20 cellular contexts compared by ENCODE assay signal in the genomic region with DNA sequence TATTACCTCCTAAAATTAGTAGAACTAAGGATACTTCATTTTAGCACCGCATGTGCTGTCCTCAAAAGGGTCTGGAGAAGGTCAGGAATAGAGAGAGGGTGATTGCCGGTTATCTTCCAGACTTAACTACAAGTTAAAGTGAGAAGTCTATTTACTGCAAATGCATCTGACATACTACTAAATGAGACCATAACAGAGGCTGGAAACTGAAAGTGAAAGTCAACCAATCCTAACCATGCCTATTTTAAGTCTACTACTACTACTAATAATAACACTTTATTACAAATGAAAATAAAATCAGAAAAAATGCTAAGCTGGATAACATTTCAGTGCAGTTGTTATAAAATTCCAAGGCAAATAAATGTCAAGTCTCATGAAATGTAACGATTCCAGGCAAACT.
A peak's percentile ranks its signal among the peaks of the same experiment; 100 is the strongest.
DNase-seq lines count a peak whose midpoint lies in the region; ATAC-seq and TF ChIP-seq lines count a peak whose summit lies in the region.
"Had no signal": no experiment of that assay in that cellular context is flagged by ENCODE, and none has a peak within 500 bp of the region (broad histone marks: within the 10 kb centered on the region; RNA-seq: fewer than 3 reads in every experiment).

No MANE protein-coding gene starts in this region.

- ATAC-seq in DND-41 (ENCODE audit: insufficient read depth, low read depth) (peak; percentile 82), HG03108 (IDR thresholded peaks at IDR 0.05; ENCODE audit: unreplicated experiment) (no peak), GM18870 (IDR thresholded peaks at IDR 0.05; ENCODE audit: unreplicated experiment) (no peak)
- peak; percentile 36 for ATAC-seq in effector memory CD8-positive, alpha-beta T cell (replicated peaks)
- ATAC-seq: activated CD4-positive, CD25-positive, alpha-beta regulatory T cell treated with anti-CD3 and anti-CD28 coated beads, Interleukin-2, amount 50 U/mL, for 24 hours; CD8-positive, alpha-beta T cell; gastrocnemius medialis had no signal

- H3F3A ChIP-seq in MM.1S (ENCODE audit: insufficient read depth, low read length) = no peaks in the 10 kb centered on the region

- H3K36me3 ChIP-seq in DND-41 (ENCODE audit: insufficient read depth, low read length) = no peaks in the 10 kb centered on the region
- no peaks in the 10 kb centered on the region for H3K36me3 ChIP-seq in MM.1S (replicated peaks; ENCODE audit: insufficient read depth, low read length)
- H3K36me3 ChIP-seq: breast epithelium, gastrocnemius medialis, Peyer's patch, sigmoid colon had no signal

- H3K4me3 ChIP-seq in DND-41 (ENCODE audit: low read depth in 1 of 2, low read length in 2 of 2) (peak overlapping the region in 1 of 2 experiments; percentile 13; a peak in 1 of 4 replicates), MM.1S (ENCODE audit: low read length) (peak overlapping the region; percentile 21; the same call in 1 of the 2 replicates), skeletal muscle cell (ENCODE audit: low read depth, low read length) (peak overlapping the region; percentile 5)
- H3K4me3 ChIP-seq: breast epithelium, gastrocnemius medialis, lung, Peyer's patch, sigmoid colon had no signal

- TF ChIP-seq CTCF in DND-41 (IDR thresholded peaks at IDR 0.05; ENCODE audit: borderline replicate concordance, extremely low read depth, low read length, poor library complexity, severe bottlenecking) (no peak), MM.1S (IDR thresholded peaks at IDR 0.05; ENCODE audit: low read length) (no peak)

- H3K27ac Mint-ChIP-seq in effector memory CD8-positive, alpha-beta T cell = peak overlapping the region; percentile 25 to 52
- H3K27ac Mint-ChIP-seq in immature natural killer cell = peak overlapping the region in 1 of 6 donors; percentile 48
- H3K27ac Mint-ChIP-seq: activated naive CD4-positive, alpha-beta T cell treated with anti-CD3 and anti-CD28 coated beads for 36 hours; CD8-positive, alpha-beta T cell; stimulated activated naive CD8-positive, alpha-beta T cell treated with anti-CD3 and anti-CD28 coated beads, Interleukin-15, Interleukin-2, amounts not matched to agents 100 ng/mL and 50 ng/mL, for 24 hours had no signal

- H3K27ac ChIP-seq in DND-41 (ENCODE audit: low read length) = no peak overlapping the region
- H3K27ac ChIP-seq in MM.1S (ENCODE audit: low read length) = no peak overlapping the region
- H3K27ac ChIP-seq: breast epithelium, gastrocnemius medialis, Peyer's patch, sigmoid colon had no signal

- H3K27me3 ChIP-seq in DND-41 (ENCODE audit: insufficient read depth, low read length, poor library complexity) (no peaks in the 10 kb centered on the region), MM.1S (replicated peaks; ENCODE audit: insufficient read depth, low read length) (no peaks in the 10 kb centered on the region)
- H3K27me3 ChIP-seq: breast epithelium, gastrocnemius medialis, Peyer's patch, sigmoid colon had no signal

- H2AFZ ChIP-seq in DND-41 (ENCODE audit: low read depth, low read length) (peak overlapping the region; percentile 75), MM.1S (ENCODE audit: low read length) (no peak overlapping the region)

- H3K27me3 Mint-ChIP-seq in effector memory CD8-positive, alpha-beta T cell = no peaks in the 10 kb centered on the region
- peaks cover 0 to 4% (median 2%) of the 10 kb centered on the region in 3 donors for H3K27me3 Mint-ChIP-seq in immature natural killer cell (ENCODE audit: low read depth in 3 of 3)

- H3K4me1 Mint-ChIP-seq in effector memory CD8-positive, alpha-beta T cell (ENCODE audit: low read depth in 2 of 2) = peaks cover 4% of the 10 kb centered on the region in 2 donors
- H3K4me1 Mint-ChIP-seq in immature natural killer cell = peaks cover 4 to 8% of the 10 kb centered on the region in 2 donors

- peak overlapping the region in 1 of 2 donors; percentile 45 for H3K4me3 Mint-ChIP-seq in effector memory CD8-positive, alpha-beta T cell
- peak overlapping the region in 1 of 5 donors; percentile 53 for H3K4me3 Mint-ChIP-seq in immature natural killer cell
- H3K4me3 Mint-ChIP-seq: activated naive CD4-positive, alpha-beta T cell treated with anti-CD3 and anti-CD28 coated beads for 36 hours; CD8-positive, alpha-beta T cell; stimulated activated naive CD8-positive, alpha-beta T cell treated with anti-CD3 and anti-CD28 coated beads, Interleukin-15, Interleukin-2, amounts not matched to agents 100 ng/mL and 50 ng/mL, for 24 hours had no signal

- no peaks in the 10 kb centered on the region for H3K9me3 Mint-ChIP-seq in effector memory CD8-positive, alpha-beta T cell
- H3K9me3 Mint-ChIP-seq in immature natural killer cell = peaks cover 0 to 3% (median 0%) of the 10 kb centered on the region in 6 donors
- H3K9me3 Mint-ChIP-seq: CD8-positive, alpha-beta T cell had no signal

- no peaks in the 10 kb centered on the region for H3K9me2 ChIP-seq in MM.1S (replicated peaks; ENCODE audit: insufficient read depth, low read length)

- H3K9me3 ChIP-seq in DND-41 (ENCODE audit: insufficient read depth, low read length, severe bottlenecking) (no peaks in the 10 kb centered on the region), MM.1S (replicated peaks; ENCODE audit: insufficient read depth, low read length) (no peaks in the 10 kb centered on the region)
- H3K9me3 ChIP-seq: breast epithelium, gastrocnemius medialis, Peyer's patch, sigmoid colon had no signal

- H3K4me1 ChIP-seq in DND-41 (ENCODE audit: insufficient read depth, low read length) (peaks cover 7% of the 10 kb centered on the region), MM.1S (ENCODE audit: low read length) (peaks cover 17% of the 10 kb centered on the region; the same call in 1 of the 2 replicates)
- H3K4me1 ChIP-seq: breast epithelium, gastrocnemius medialis, Peyer's patch had no signal

- H3K4me2 ChIP-seq in DND-41 (ENCODE audit: insufficient read depth, low read length) = peak overlapping the region; percentile 57
- peak overlapping the region; percentile 64 for H3K4me2 ChIP-seq in MM.1S (ENCODE audit: low read depth, low read length)

- H3K9ac ChIP-seq in DND-41 (ENCODE audit: low read depth, low read length) = no peak overlapping the region
- no peak overlapping the region for H3K9ac ChIP-seq in MM.1S (ENCODE audit: low read length)

- H4K20me1 ChIP-seq in DND-41 (ENCODE audit: insufficient read depth, low read length) (no peaks in the 10 kb centered on the region), MM.1S (ENCODE audit: insufficient read depth, low read length) (no peaks in the 10 kb centered on the region)

- H3K79me2 ChIP-seq in DND-41 (ENCODE audit: insufficient read depth, low read length) (no peaks in the 10 kb centered on the region), MM.1S (ENCODE audit: low read length) (no peaks in the 10 kb centered on the region)

- H3K36me3 Mint-ChIP-seq in effector memory CD8-positive, alpha-beta T cell (ENCODE audit: insufficient read depth) = no peaks in the 10 kb centered on the region
- no peaks in the 10 kb centered on the region for H3K36me3 Mint-ChIP-seq in immature natural killer cell
- H3K36me3 Mint-ChIP-seq: CD8-positive, alpha-beta T cell had no signal

- DNase-seq in DND-41 (no peak), MM.1S (peak; percentile 69), skeletal muscle cell (ENCODE audit: low read depth) (no peak), immature natural killer cell (no peak)
- no peak for DNase-seq in effector memory CD8-positive, alpha-beta T cell
- DNase-seq: activated CD8-positive, alpha-beta memory T cell treated with anti-CD3 and anti-CD28 coated beads, Interleukin-2, amount 50 U/mL, for 4 hours; activated naive CD4-positive, alpha-beta T cell treated with anti-CD3 and anti-CD28 coated beads for 36 hours; CD8-positive, alpha-beta T cell; gastrocnemius medialis; GF-D8; NCI-H2029; NCI-H526; Peyer's patch; sigmoid colon had no signal

Comparison
In these comparisons a context has a peak if more than half of its experiments do, and no peak if none do; other contexts are left out.
1. ATAC-seq: peak in DND-41 (single experiment) and effector memory CD8-positive, alpha-beta T cell (single experiment); none in HG03108 (single experiment) and GM18870 (single experiment).